Comparison of ENCODE assay signal across 9 cellular contexts in the genomic region with DNA sequence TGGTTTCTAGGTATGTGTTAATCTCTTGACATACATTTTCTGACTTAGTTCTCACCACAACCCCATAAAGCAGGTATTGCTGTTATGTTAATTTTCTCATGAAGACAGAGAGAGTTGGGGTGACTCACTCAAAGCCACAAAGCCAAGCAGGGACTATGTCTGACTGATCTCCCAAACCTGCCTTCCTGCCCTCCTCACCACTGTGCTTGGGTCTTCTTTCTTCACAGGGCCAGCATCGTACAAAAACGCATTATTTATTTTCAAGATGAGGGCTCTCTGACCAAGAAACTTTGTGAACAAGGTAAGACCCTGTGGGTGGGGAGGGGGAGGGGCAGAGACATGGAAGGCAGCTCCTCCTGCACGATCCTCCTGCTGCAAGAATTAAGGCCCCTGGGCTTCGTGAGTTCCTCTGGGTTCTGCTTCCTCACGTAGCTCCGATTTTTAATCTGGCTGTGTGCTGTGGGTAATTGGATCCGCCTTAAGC.
A peak's percentile ranks its signal among the peaks of the same experiment; 100 is the strongest.
DNase-seq lines count a peak whose midpoint lies in the region; ATAC-seq, FAIRE-seq and TF ChIP-seq lines count a peak whose summit lies in the region.
"Had no signal": no experiment of that assay in that cellular context is flagged by ENCODE, and none has a peak within 500 bp of the region (broad histone marks: within the 10 kb centered on the region; RNA-seq: fewer than 3 reads in every experiment).

No MANE protein-coding gene starts in this region.

- no peak overlapping the region for H3K4me2 ChIP-seq in PC-3 (ENCODE audit: low read length)
- H3K4me2 ChIP-seq in keratinocyte (ENCODE audit: control insufficient read depth, extremely low read depth, insufficient read depth, low read depth, low read length), result no peak overlapping the region

- H4K20me1 ChIP-seq in PC-3 (ENCODE audit: low read length) (no peaks in the 10 kb centered on the region), keratinocyte (ENCODE audit: control insufficient read depth, extremely low read depth, insufficient read depth, low read length) (no peaks in the 10 kb centered on the region)

- FAIRE-seq in keratinocyte (lab: Jason Lieb, UNC), result peak; percentile 65

- no peaks in the 10 kb centered on the region for H3K4me1 ChIP-seq in PC-3 (ENCODE audit: insufficient read depth, low read length)
- H3K4me1 ChIP-seq in keratinocyte (ENCODE audit: control insufficient read depth, extremely low read depth, insufficient read depth, low read length), result no peaks in the 10 kb centered on the region
- H3K4me1 ChIP-seq in SJCRH30, result no peaks in the 10 kb centered on the region

- ATAC-seq in PC-3, result 0 out of 2 replicates have a peak, but pooled peaks have one; percentile 24

- TF ChIP-seq CTCF in PC-3 (conservative IDR thresholded peaks at IDR 0.05; ENCODE audit: low read depth, low read length), result no peak
- no peak for TF ChIP-seq CTCF in keratinocyte (optimal IDR thresholded peaks at IDR 0.05 in 1 of 3, IDR thresholded peaks at IDR 0.05 in 1 of 3, conservative IDR thresholded peaks at IDR 0.05 in 1 of 3; ENCODE audit: extremely low read depth in 1 of 3, insufficient read depth in 2 of 3, low read length in 3 of 3)

- no peaks in the 10 kb centered on the region for H3K36me3 ChIP-seq in PC-3 (ENCODE audit: low read depth, low read length)
- no peaks in the 10 kb centered on the region for H3K36me3 ChIP-seq in keratinocyte (ENCODE audit: control insufficient read depth in 2 of 2, extremely low read depth in 1 of 2, insufficient read depth in 2 of 2, low read length in 2 of 2)
- H3K36me3 ChIP-seq in SJCRH30, result no peaks in the 10 kb centered on the region

- in situ Hi-C loops in G401 (cut with HindIII; ENCODE audit: low sequenced_read_pairs), result no loop called here

- POLR2A ChIA-PET in PC-3 (lab: Charles Lee; ENCODE audit: unreplicated experiment), result no interaction called here

- no TSS peak for BruUV-seq in PC-3 (replicated peaks; lab: Mats Ljungman, UMichigan)

- peak; percentile 24 for DNase-seq in PC-3
- peak; percentile 46 for DNase-seq in activated T-cell treated with anti-CD3 and anti-CD28 coated beads for 48 hours (ENCODE audit: low read depth)
- DNase-seq in keratinocyte (ENCODE audit: low read depth, low spot score), result no peak
- peak; percentile 16 to 60 (median 49) for DNase-seq in stimulated activated naive CD4-positive, alpha-beta T cell (lab: John Stamatoyannopoulos, UW)
- DNase-seq in DMS79 (lab: John Stamatoyannopoulos, UW), result no peak
- DNase-seq in SJCRH30, result no peak
- DNase-seq in G401 (ENCODE audit: low spot score), result no peak
- DNase-seq: NCI-H1436 treated with DMSO at 0.1 percent for 48 hours, posterior cingulate gyrus had no signal

- no peak overlapping the region for H3K9ac ChIP-seq in PC-3 (ENCODE audit: low read length)
- no peak overlapping the region for H3K9ac ChIP-seq in keratinocyte (ENCODE audit: control insufficient read depth, extremely low read depth, insufficient read depth, low read length)

- H3K4me3 ChIP-seq in PC-3 (ENCODE audit: low read length) (no peak overlapping the region), keratinocyte (ENCODE audit: control insufficient read depth in 2 of 3, extremely low read depth in 1 of 3, insufficient read depth in 2 of 3, low read depth in 1 of 3, low read length in 3 of 3) (no peak overlapping the region), SJCRH30 (no peak overlapping the region)

- H3K9me2 ChIP-seq in PC-3 (replicated peaks; ENCODE audit: low read length), result no peaks in the 10 kb centered on the region

- H2AFZ ChIP-seq in PC-3 (ENCODE audit: low read length), result no peak overlapping the region
- H2AFZ ChIP-seq in keratinocyte (ENCODE audit: control insufficient read depth, low read length), result no peak overlapping the region

- H3K9me3 ChIP-seq in PC-3 (ENCODE audit: low read length) (no peaks in the 10 kb centered on the region), keratinocyte (ENCODE audit: control insufficient read depth, low read depth, low read length) (no peaks in the 10 kb centered on the region), SJCRH30 (replicated peaks) (no peaks in the 10 kb centered on the region)

- H3K27ac ChIP-seq in PC-3 (ENCODE audit: low read length), result no peak overlapping the region
- no peak overlapping the region for H3K27ac ChIP-seq in keratinocyte (ENCODE audit: control insufficient read depth, insufficient read depth, low read length)
- no peak overlapping the region for H3K27ac ChIP-seq in SJCRH30

- dilution Hi-C loops in keratinocyte (cut with MboI; ENCODE audit: extremely low pct_ligation_motif_present, low sequenced_read_pairs), result no loop called here

- CTCF ChIA-PET in PC-3 (lab: Charles Lee), result no interaction called here

- H3K27me3 ChIP-seq in PC-3 (ENCODE audit: low read length) (peaks cover 27% of the 10 kb centered on the region), keratinocyte (ENCODE audit: control insufficient read depth, extremely low read depth, insufficient read depth, low read length) (peaks cover 12% of the 10 kb centered on the region), SJCRH30 (no peaks in the 10 kb centered on the region)

- intact Hi-C loops in PC-3 (cut with micrococcal nuclease), result loop anchor here (5.0 kb wide), 1 partner anchor 137 kb away; no protein-coding TSS in a partner anchor

- H3K79me2 ChIP-seq in PC-3 (ENCODE audit: low read length) (no peaks in the 10 kb centered on the region), keratinocyte (ENCODE audit: control insufficient read depth, insufficient read depth, low read length) (no peaks in the 10 kb centered on the region)

- H3F3A ChIP-seq in PC-3 (ENCODE audit: low read length, unreplicated experiment), result no peaks in the 10 kb centered on the region

- H3K9me1 ChIP-seq in keratinocyte (ENCODE audit: control insufficient read depth, extremely low read depth, insufficient read depth, low read length), result no peaks in the 10 kb centered on the region

Comparison
In these comparisons a context has a peak if more than half of its experiments do, and no peak if none do; other contexts are left out.
1. DNase-seq: peak in PC-3 (single experiment), activated T-cell treated with anti-CD3 and anti-CD28 coated beads for 48 hours (single experiment) and stimulated activated naive CD4-positive, alpha-beta T cell (6 of 6); none in keratinocyte (single experiment), DMS79 (single experiment), SJCRH30 (0 of 2) and G401 (single experiment).